8 cellular contexts compared by ENCODE assay signal in genomic region chr5:90929013-90929839, GRCh38.
A peak's percentile ranks its signal among the peaks of the same experiment; 100 is the strongest.
DNase-seq lines count a peak whose midpoint lies in the region; ATAC-seq and TF ChIP-seq lines count a peak whose summit lies in the region.
"Not testable (repeated sequence)": the region's sequence is repeated elsewhere in the genome, so short reads cannot be mapped to it uniquely, and the experiment has no call there.

No MANE protein-coding gene starts in this region.

- POLR2A ChIA-PET in WTC11 (lab: Charles Lee) = interaction anchor here (0.7 to 1.5 kb wide), 2 partner anchors 452 to 454 kb away, joined by 3 to 5 read pairs; partner anchors contain the start of gene ARRDC3

- CTCF ChIA-PET in WTC11 (lab: Charles Lee) = interaction anchor here (1.0 to 1.4 kb wide), 2 partner anchors 455 to 490 kb away, joined by 3 read pairs; no protein-coding TSS in a partner anchor

- H3K4me2 ChIP-seq in GM23338 = peak overlapping the region; percentile 68

- H3K27me3 ChIP-seq in GM23338 (ENCODE audit: insufficient read depth); iPS-18a (ENCODE audit: control insufficient read depth, insufficient read depth, low read length): not testable (repeated sequence)

- H3K4me3 Mint-ChIP-seq in GM23338 (peak overlapping the region; percentile 84), WTC11 (peak overlapping the region; percentile 94), neural crest cell (peak overlapping the region; percentile 98), type B pancreatic cell (peak overlapping the region; percentile 89)

- H3K4me1 Mint-ChIP-seq in GM23338 (peaks cover 32% of the 10 kb centered on the region), WTC11 (peaks cover 36% of the 10 kb centered on the region), neural crest cell (peaks cover 20% of the 10 kb centered on the region), type B pancreatic cell (ENCODE audit: unreplicated experiment) (peaks cover 20% of the 10 kb centered on the region)

- H3K36me3 Mint-ChIP-seq in GM23338 (ENCODE audit: low read depth) (peaks cover 17% of the 10 kb centered on the region; the same call in 2 of the 3 replicates), WTC11 (peaks cover 15% of the 10 kb centered on the region), neural crest cell (ENCODE audit: low read depth) (peaks cover 11% of the 10 kb centered on the region)
- not testable (repeated sequence) for H3K36me3 Mint-ChIP-seq in type B pancreatic cell

- peak overlapping the region; percentile 100 for H3K27ac Mint-ChIP-seq in GM23338
- H3K27ac Mint-ChIP-seq in WTC11 = peak overlapping the region; percentile 100
- H3K27ac Mint-ChIP-seq in neural crest cell (ENCODE audit: unreplicated experiment) = peak overlapping the region; percentile 99
- peak overlapping the region; percentile 92 for H3K27ac Mint-ChIP-seq in type B pancreatic cell

- H3K9me3 Mint-ChIP-seq in GM23338 = peaks cover 11% of the 10 kb centered on the region; the same call in 2 of the 3 replicates
- not testable (repeated sequence) for H3K9me3 Mint-ChIP-seq in WTC11, neural crest cell, type B pancreatic cell

- not testable (repeated sequence) for H3K27me3 Mint-ChIP-seq in GM23338 (ENCODE audit: insufficient read depth, low read depth, poor library complexity); WTC11 (ENCODE audit: low read depth); neural crest cell (ENCODE audit: low read depth); type B pancreatic cell

- ATAC-seq in GM23338 = not testable (repeated sequence)
- peak; percentile 30; the same call in 1 of the 2 replicates for ATAC-seq in WTC11

- H3K4me1 ChIP-seq in GM23338 (ENCODE audit: insufficient read depth) = peaks cover 13% of the 10 kb centered on the region; the same call in 1 of the 2 replicates
- peaks cover 24% of the 10 kb centered on the region for H3K4me1 ChIP-seq in iPS-18a (ENCODE audit: control insufficient read depth, low read depth, low read length)

- not testable (repeated sequence) for H3K79me2 ChIP-seq in GM23338 (replicated peaks; ENCODE audit: insufficient read depth)

- not testable (repeated sequence) for H4K20me1 ChIP-seq in GM23338 (replicated peaks; ENCODE audit: insufficient read depth)

- peak overlapping the region; percentile 43 for H3K4me3 ChIP-seq in GM23338
- peak overlapping the region; percentile 32 for H3K4me3 ChIP-seq in fibroblast of villous mesenchyme (ENCODE audit: low read depth, low read length)
- peak overlapping the region; percentile 63 for H3K4me3 ChIP-seq in iPS-18a (ENCODE audit: low read length)

- not testable (repeated sequence) for H2AFZ ChIP-seq in GM23338

- H3F3A ChIP-seq in GM23338 (replicated peaks; ENCODE audit: low read depth) = not testable (repeated sequence)

- peak overlapping the region; percentile 64 for H3K9ac ChIP-seq in iPS-18a (ENCODE audit: low read length)

- H3K9me2 ChIP-seq in GM23338 (ENCODE audit: insufficient read depth) = not testable (repeated sequence)

- not testable (repeated sequence) for H3K36me3 ChIP-seq in GM23338 (ENCODE audit: insufficient read depth); iPS-18a (ENCODE audit: control insufficient read depth, low read depth, low read length)

- H3K9me3 ChIP-seq in iPS-18a (ENCODE audit: control insufficient read depth, low read depth, low read length) = not testable (repeated sequence)

- DNase-seq in GM23338 (ENCODE audit: low spot score) (peak; percentile 64), NCI-H146 (lab: John Stamatoyannopoulos, UW) (peak; percentile 58), NCI-H69 (lab: John Stamatoyannopoulos, UW) (peak; percentile 41), WTC11 (ENCODE audit: low spot score) (peak; percentile 60), neural crest cell (ENCODE audit: low read depth, low spot score) (peak; percentile 2)
- not testable (repeated sequence) for DNase-seq in fibroblast of villous mesenchyme (ENCODE audit: low read depth); type B pancreatic cell (ENCODE audit: extremely low spot score, unreplicated experiment)

- peak overlapping the region; percentile 61 for H3K27ac ChIP-seq in GM23338 (ENCODE audit: low read depth)
- peak overlapping the region; percentile 57 for H3K27ac ChIP-seq in iPS-18a (ENCODE audit: low read length)

- not testable (repeated sequence) for TF ChIP-seq CTCF in GM23338 (conservative IDR thresholded peaks at IDR 0.05; ENCODE audit: low read depth in 2 of 2); WTC11 (IDR thresholded peaks at IDR 0.05); fibroblast of villous mesenchyme (IDR thresholded peaks at IDR 0.05; ENCODE audit: insufficient read depth, low read depth, low read length); neural crest cell (conservative IDR thresholded peaks at IDR 0.05); type B pancreatic cell (conservative IDR thresholded peaks at IDR 0.05)
